ENCODE assay signal across 24 cellular contexts in genomic region chr7:157609932-157610640, GRCh38.
"Had no signal": no experiment of that assay in that cellular context is flagged by ENCODE, and none has a peak within 500 bp of the region (broad histone marks: within the 10 kb centered on the region; RNA-seq: fewer than 3 reads in every experiment).

No MANE protein-coding gene starts in this region.

- H3K4me1 ChIP-seq: foreskin keratinocyte, parathyroid adenoma had no signal

- H3K4me3 ChIP-seq: esophagus muscularis mucosa, heart right ventricle, right atrium auricular region, thoracic aorta, vagina had no signal

- H3K36me3 Mint-ChIP-seq: activated naive CD8-positive, alpha-beta T cell had no signal

- H3K9ac ChIP-seq: parathyroid adenoma had no signal

- H3K9me3 ChIP-seq: esophagus muscularis mucosa, heart right ventricle, right atrium auricular region, thoracic aorta, vagina had no signal

- H3K27ac Mint-ChIP-seq: activated CD8-positive, alpha-beta T cell treated with anti-CD3 and anti-CD28 coated beads for 36 hours; activated naive CD8-positive, alpha-beta T cell; activated T-helper 2 cell treated with anti-CD3 and anti-CD28 coated beads, Interferon-gamma antibody, Interleukin-2, Interleukin-4, amounts not matched to agents 10 μg/mL and 5 μg/mL and 100 μg/mL, durations not matched to agents 14 hours and 24 hours and 36 hours; nephron had no signal

- DNase-seq: activated CD4-positive, alpha-beta T cell treated with anti-CD3 and anti-CD28 coated beads for 1 hour; activated CD4-positive, alpha-beta T cell treated with anti-CD3 and anti-CD28 coated beads, Interleukin-2, amount 50 U/mL, for 1 hour; activated CD8-positive, alpha-beta T cell treated with anti-CD3 and anti-CD28 coated beads for 36 hours; activated T-cell treated with anti-CD3 and anti-CD28 coated beads, Interleukin-2, amount 50 U/mL, for 48 hours; anterior cingulate cortex; dermis blood vessel endothelial cell; effector CD4-positive, alpha-beta T cell; foreskin keratinocyte; heart right ventricle; left ventricle myocardium superior; mammary epithelial cell; nucleus accumbens; stimulated activated CD4-positive, alpha-beta T cell treated with anti-CD3 and anti-CD28 coated beads, Interleukin-4, amount 100 ng/mL, for 1 hour; stimulated activated naive CD8-positive, alpha-beta T cell treated with anti-CD3 and anti-CD28 coated beads, Interleukin-15, Interleukin-2, amounts not matched to agents 100 U/mL and 50 U/mL, for 24 hours; T-helper 2 cell; trophoblast cell had no signal

- H3K4me3 Mint-ChIP-seq: activated CD8-positive, alpha-beta T cell treated with anti-CD3 and anti-CD28 coated beads for 36 hours; activated naive CD8-positive, alpha-beta T cell; nephron had no signal

- H3K27ac ChIP-seq: esophagus muscularis mucosa, foreskin keratinocyte, heart right ventricle, parathyroid adenoma, right atrium auricular region, thoracic aorta, vagina had no signal

- H3K27me3 ChIP-seq: foreskin keratinocyte, right atrium auricular region, vagina had no signal

- H3K36me3 ChIP-seq: esophagus muscularis mucosa, heart right ventricle, right atrium auricular region, thoracic aorta, vagina had no signal

- H3K27me3 Mint-ChIP-seq: activated CD8-positive, alpha-beta T cell treated with anti-CD3 and anti-CD28 coated beads for 36 hours; activated naive CD8-positive, alpha-beta T cell had no signal

- H3K9me3 Mint-ChIP-seq: activated CD8-positive, alpha-beta T cell treated with anti-CD3 and anti-CD28 coated beads for 36 hours; activated T-helper 2 cell treated with anti-CD3 and anti-CD28 coated beads, Interferon-gamma antibody, Interleukin-2, Interleukin-4, amounts not matched to agents 10 μg/mL and 5 μg/mL and 100 μg/mL, durations not matched to agents 14 hours and 24 hours and 36 hours; nephron had no signal

- ATAC-seq: activated CD8-positive, alpha-beta T cell treated with anti-CD3 and anti-CD28 coated beads for 36 hours; foreskin keratinocyte; heart right ventricle; left ventricle myocardium superior; stimulated activated naive CD8-positive, alpha-beta T cell treated with anti-CD3 and anti-CD28 coated beads, Interleukin-15, Interleukin-2, amounts not matched to agents 100 U/mL and 50 U/mL, for 24 hours had no signal
